ENCODE assay signal across 8 cellular contexts in the genomic region with DNA sequence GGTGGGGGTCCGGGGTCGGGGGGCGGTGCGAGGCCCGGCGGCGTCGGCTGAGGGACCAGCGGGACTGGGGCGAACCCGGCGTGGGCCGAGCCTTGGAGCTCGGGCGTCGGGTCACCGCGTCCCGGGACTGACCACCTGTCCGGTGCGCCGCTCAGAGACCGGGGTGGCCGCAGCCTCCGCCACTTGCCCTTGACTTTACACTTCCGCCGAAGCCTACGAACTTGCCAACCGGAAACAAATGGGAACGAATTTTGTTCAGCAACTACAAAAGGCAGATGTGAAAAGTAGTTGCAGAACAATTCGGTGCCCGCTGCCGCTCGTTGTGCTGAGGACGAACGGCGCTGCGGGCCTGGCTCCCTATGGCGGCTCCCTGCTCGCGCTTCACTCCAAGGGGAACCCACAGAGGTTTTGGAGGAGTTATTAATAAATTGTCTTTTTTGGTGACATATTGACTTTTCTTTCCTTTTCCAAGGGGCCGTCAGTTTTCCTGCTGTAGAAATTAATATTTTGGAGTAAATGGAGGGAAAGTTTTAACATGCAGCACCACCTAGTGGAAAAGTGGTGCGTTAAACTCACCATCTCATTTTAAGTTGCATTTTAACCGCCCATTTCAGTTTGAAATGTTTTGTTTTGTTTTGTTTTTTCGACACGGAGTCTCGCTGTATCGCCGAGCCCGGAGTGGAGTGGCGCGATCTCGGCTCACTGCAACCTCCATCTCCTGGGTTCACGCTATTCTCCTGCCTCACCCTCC. TPM values are rescaled to one million over a fixed set of nuclear protein-coding genes. Genes with fewer than 3 reads are reported as not detected.
DNase-seq lines count a peak whose midpoint lies in the region; ATAC-seq, FAIRE-seq and TF ChIP-seq lines count a peak whose summit lies in the region.

No MANE protein-coding gene starts in this region.

- POLR2A ChIA-PET in endothelial cell of umbilical vein (lab: Charles Lee) = interaction anchor here (1.3 to 1.9 kb wide), 2 partner anchors 60 to 166 kb away, joined by 4 to 6 read pairs; partner anchors contain the start of genes C5orf24 and CAMLG

- H3K9me1 ChIP-seq in endothelial cell of umbilical vein (replicated peaks; ENCODE audit: control insufficient read depth, extremely low read depth, insufficient read depth, low read length) = no peaks in the 10 kb centered on the region

- H3K4me2 ChIP-seq in endothelial cell of umbilical vein (ENCODE audit: insufficient read depth, low read length) = peak overlapping the region; percentile 41

- H3K4me3 Mint-ChIP-seq in CD4-positive, CD25-positive, alpha-beta regulatory T cell = peak overlapping the region; percentile 95 to 98 (median 97)

- H3K4me1 ChIP-seq in CD4-positive, CD25-positive, alpha-beta regulatory T cell (ENCODE audit: control insufficient read depth, insufficient read depth, low read length, poor library complexity, severe bottlenecking) = peaks cover 4% of the 10 kb centered on the region
- H3K4me1 ChIP-seq in endothelial cell of umbilical vein (ENCODE audit: control insufficient read depth, extremely low read depth, insufficient read depth, low read length) (no peaks in the 10 kb centered on the region), mucosa of descending colon (ENCODE audit: low read depth) (no peaks in the 10 kb centered on the region)

- no peaks in the 10 kb centered on the region for H3K9me3 Mint-ChIP-seq in CD4-positive, CD25-positive, alpha-beta regulatory T cell

- intact Hi-C loops in endothelial cell of umbilical vein (cut with micrococcal nuclease) = loop anchor here (1.0 kb wide), 5 partner anchors 31 to 286 kb away; partner anchors contain the start of genes C5orf24, CAMLG and TXNDC15
- intact Hi-C loops in mucosa of descending colon (cut with DNase I, micrococcal nuclease) = no loop called here

- no peaks in the 10 kb centered on the region for H3K27me3 Mint-ChIP-seq in CD4-positive, CD25-positive, alpha-beta regulatory T cell

- BruUV-seq in endothelial cell of umbilical vein (replicated peaks; lab: Mats Ljungman, UMichigan) = TSS peak; percentile 43

- peak overlapping the region; percentile 98 to 100 (median 98) for H3K27ac Mint-ChIP-seq in CD4-positive, CD25-positive, alpha-beta regulatory T cell

- H3K36me3 Mint-ChIP-seq in CD4-positive, CD25-positive, alpha-beta regulatory T cell = peaks cover 4% of the 10 kb centered on the region

- H3K27ac ChIP-seq in CD4-positive, CD25-positive, alpha-beta regulatory T cell (ENCODE audit: insufficient read depth, low read length, poor library complexity, severe bottlenecking) = peak overlapping the region; percentile 91
- H3K27ac ChIP-seq in endothelial cell of umbilical vein (ENCODE audit: insufficient read depth, low read depth, low read length) = peak overlapping the region; percentile 85

- ATAC-seq in CD4-positive, CD25-positive, alpha-beta regulatory T cell (ENCODE audit: low read depth in 2 of 2) = peak; percentile 13 to 22
- peak; percentile 7 for ATAC-seq in GM19328 (IDR thresholded peaks at IDR 0.05; ENCODE audit: unreplicated experiment)
- ATAC-seq in HG03469 (IDR thresholded peaks at IDR 0.05; ENCODE audit: unreplicated experiment) = peak; percentile 5
- ATAC-seq in mucosa of descending colon = peak; percentile 55

- CTCF ChIA-PET in endothelial cell of umbilical vein (lab: Charles Lee) = interaction anchor here (0.8 to 3.1 kb wide), 22 partner anchors 12 to 602 kb away, joined by 3 to 25 read pairs (median 5); partner anchors contain the start of genes C5orf24, CAMLG, DDX46 and TXNDC15

- H3K9me3 ChIP-seq in CD4-positive, CD25-positive, alpha-beta regulatory T cell (ENCODE audit: control insufficient read depth in 2 of 2, low read length in 2 of 2) = no peaks in the 10 kb centered on the region
- H3K9me3 ChIP-seq in endothelial cell of umbilical vein (replicated peaks; ENCODE audit: control insufficient read depth, insufficient read depth, low read length) (no peaks in the 10 kb centered on the region), mucosa of descending colon (no peaks in the 10 kb centered on the region)

- peak overlapping the region; percentile 87 for H3K9ac ChIP-seq in endothelial cell of umbilical vein (replicated peaks; ENCODE audit: extremely low read depth, insufficient read depth, low read length)

- no peaks in the 10 kb centered on the region for H4K20me1 ChIP-seq in endothelial cell of umbilical vein (replicated peaks; ENCODE audit: control insufficient read depth, extremely low read depth, insufficient read depth, low read length)

- peaks cover 2% of the 10 kb centered on the region for H3K79me2 ChIP-seq in endothelial cell of umbilical vein (ENCODE audit: control insufficient read depth, insufficient read depth, low read length)

- no peaks in the 10 kb centered on the region for H3K27me3 ChIP-seq in CD4-positive, CD25-positive, alpha-beta regulatory T cell (ENCODE audit: control insufficient read depth, insufficient read depth, low read length)
- no peaks in the 10 kb centered on the region for H3K27me3 ChIP-seq in endothelial cell of umbilical vein (ENCODE audit: control insufficient read depth in 2 of 2, insufficient read depth in 2 of 2, low read length in 2 of 2)

- H3K4me3 ChIP-seq in CD4-positive, CD25-positive, alpha-beta regulatory T cell (ENCODE audit: low read depth, low read length) = peak overlapping the region; percentile 89
- H3K4me3 ChIP-seq in endothelial cell of umbilical vein (replicated peaks in 1 of 3; ENCODE audit: insufficient read depth in 1 of 3, low read depth in 1 of 3, low read length in 3 of 3) (peak overlapping the region; percentile 8 to 71 (median 66)), mucosa of descending colon (peak overlapping the region; percentile 74)

- TF ChIP-seq CTCF in endothelial cell of umbilical vein (IDR thresholded peaks at IDR 0.05; ENCODE audit: extremely low read depth in 1 of 2, insufficient read depth in 1 of 2, low read depth in 1 of 2, low read length in 2 of 2) = peak; percentile 42 to 48
- TF ChIP-seq CTCF in mucosa of descending colon (IDR thresholded peaks at IDR 0.05) = peak; percentile 56

- dilution Hi-C loops in endothelial cell of umbilical vein (cut with MboI; ENCODE audit: extremely low pct_ligation_motif_present, low sequenced_read_pairs) = no loop called here

- peak; percentile 44 to 86 (median 81) for DNase-seq in CD4-positive, CD25-positive, alpha-beta regulatory T cell
- peak; percentile 71 to 80 for DNase-seq in NOMO-1 (lab: John Stamatoyannopoulos, UW; ENCODE audit: unreplicated experiment in 2 of 2)
- DNase-seq in activated CD8-positive, alpha-beta memory T cell treated with anti-CD3 and anti-CD28 coated beads, Interleukin-2, amount 50 U/mL, for 1 hour (ENCODE audit: extremely low read depth) = peak; percentile 11
- peak; percentile 82 for DNase-seq in endothelial cell of umbilical vein (ENCODE audit: low read depth, low spot score)
- DNase-seq in mucosa of descending colon = peak in 1 of 3 donors; percentile 73
- peak; percentile 72 for DNase-seq in stimulated activated CD8-positive, alpha-beta memory T cell treated with anti-CD3 and anti-CD28 coated beads, Interleukin-4, amount 100 ng/mL, for 48 hours

- H2AFZ ChIP-seq in endothelial cell of umbilical vein (ENCODE audit: low read depth, low read length) = peak overlapping the region; percentile 66

- FAIRE-seq in endothelial cell of umbilical vein (lab: Jason Lieb, UNC) = peak; percentile 86

- peaks cover 0 to 17% (median 8%) of the 10 kb centered on the region in 4 donors for H3K4me1 Mint-ChIP-seq in CD4-positive, CD25-positive, alpha-beta regulatory T cell

- peaks cover 6% of the 10 kb centered on the region for H3K36me3 ChIP-seq in CD4-positive, CD25-positive, alpha-beta regulatory T cell (ENCODE audit: control insufficient read depth, insufficient read depth, low read length)
- peaks cover 0 to 2% of the 10 kb centered on the region in 2 experiments for H3K36me3 ChIP-seq in endothelial cell of umbilical vein (ENCODE audit: control insufficient read depth in 2 of 2, extremely low read depth in 1 of 2, insufficient read depth in 2 of 2, low read length in 2 of 2)
- no peaks in the 10 kb centered on the region for H3K36me3 ChIP-seq in mucosa of descending colon (ENCODE audit: low read depth)

- no peak for TF ChIP-seq POLR2A in endothelial cell of umbilical vein (IDR thresholded peaks at IDR 0.05; ENCODE audit: low read depth, low read length)

RNA-seq across cellular contexts. Expression of gene PCBD2, which starts 0.5 kb away (rescaled TPM):
- 10.6 TPM for total RNA-seq in CD4-positive, CD25-positive, alpha-beta regulatory T cell
- polyA plus RNA-seq in CD4-positive, CD25-positive, alpha-beta regulatory T cell = 10 to 100 TPM; 10.3 to 12.5 (median 11.5) TPM
- total RNA-seq in endothelial cell of umbilical vein (10.0 and 10.7 TPM in 2 replicates), mucosa of descending colon (10 to 100 TPM; 14.0 to 21.1 (median 15.9) TPM)
- polyA plus RNA-seq in endothelial cell of umbilical vein = 4.0 and 4.2 TPM in 2 replicates
- polyA plus RNA-seq in endothelial cell of umbilical vein (2011; cell fraction: cytosol; rRNA removed) = 5.2 and 5.5 TPM in 2 replicates
- 5.9 and 8.6 TPM in 2 replicates for polyA plus RNA-seq in endothelial cell of umbilical vein (2011; cell fraction: nucleus; rRNA removed)
- polyA plus RNA-seq in endothelial cell of umbilical vein (2012) = 4.7 and 6.3 TPM in 2 replicates
- polyA minus RNA-seq in endothelial cell of umbilical vein = 3.9 TPM in 2 replicates
- polyA minus RNA-seq in endothelial cell of umbilical vein (2011; cell fraction: cytosol; rRNA and poly(A)+ RNA removed) = 6.8 TPM
- 5.0 and 9.0 TPM in 2 replicates for polyA minus RNA-seq in endothelial cell of umbilical vein (2011; cell fraction: nucleus; rRNA and poly(A)+ RNA removed)

RNA-seq across cellular contexts. Expression of gene TXNDC15, which starts 31.2 kb away (rescaled TPM):
- 33.9 TPM for total RNA-seq in CD4-positive, CD25-positive, alpha-beta regulatory T cell
- polyA plus RNA-seq in CD4-positive, CD25-positive, alpha-beta regulatory T cell = 10 to 100 TPM; 15.4 to 23.1 (median 17.2) TPM
- total RNA-seq in endothelial cell of umbilical vein (49.7 and 68.6 TPM in 2 replicates), mucosa of descending colon (10 to 100 TPM; 20.7 to 45.4 (median 32.8) TPM)
- 57.2 and 63.0 TPM in 2 replicates for polyA plus RNA-seq in endothelial cell of umbilical vein
- polyA plus RNA-seq in endothelial cell of umbilical vein (2011; cell fraction: cytosol; rRNA removed) = 72.6 and 82.5 TPM in 2 replicates
- polyA plus RNA-seq in endothelial cell of umbilical vein (2011; cell fraction: nucleus; rRNA removed) = 67.7 and 72.6 TPM in 2 replicates
- 50.6 and 52.8 TPM in 2 replicates for polyA plus RNA-seq in endothelial cell of umbilical vein (2012)
- polyA minus RNA-seq in endothelial cell of umbilical vein = 75.8 and 85.4 TPM in 2 replicates
- polyA minus RNA-seq in endothelial cell of umbilical vein (2011; cell fraction: cytosol; rRNA and poly(A)+ RNA removed) = 15.2 TPM
- polyA minus RNA-seq in endothelial cell of umbilical vein (2011; cell fraction: nucleus; rRNA and poly(A)+ RNA removed) = 19.4 and 28.8 TPM in 2 replicates

RNA-seq across cellular contexts. Expression of gene C5orf24, which starts 59.7 kb away (rescaled TPM):
- 31.4 TPM for total RNA-seq in CD4-positive, CD25-positive, alpha-beta regulatory T cell
- 1 to 10 TPM; 6.5 to 7.4 (median 6.9) TPM for polyA plus RNA-seq in CD4-positive, CD25-positive, alpha-beta regulatory T cell
- total RNA-seq in endothelial cell of umbilical vein (56.0 and 56.2 TPM in 2 replicates), mucosa of descending colon (10 to 100 TPM; 23.7 to 48.6 (median 30.5) TPM)
- 16.4 and 21.7 TPM in 2 replicates for polyA plus RNA-seq in endothelial cell of umbilical vein
- polyA plus RNA-seq in endothelial cell of umbilical vein (2011; cell fraction: cytosol; rRNA removed) = 20.3 and 20.4 TPM in 2 replicates
- polyA plus RNA-seq in endothelial cell of umbilical vein (2011; cell fraction: nucleus; rRNA removed) = 54.6 and 60.4 TPM in 2 replicates
- polyA plus RNA-seq in endothelial cell of umbilical vein (2012) = 26.2 and 39.9 TPM in 2 replicates
- 39.1 and 42.3 TPM in 2 replicates for polyA minus RNA-seq in endothelial cell of umbilical vein
- 21.7 TPM for polyA minus RNA-seq in endothelial cell of umbilical vein (2011; cell fraction: cytosol; rRNA and poly(A)+ RNA removed)
- 36.8 and 50.4 TPM in 2 replicates for polyA minus RNA-seq in endothelial cell of umbilical vein (2011; cell fraction: nucleus; rRNA and poly(A)+ RNA removed)

Comparison
In these comparisons a context has a peak if more than half of its experiments do, and no peak if none do; other contexts are left out.
1. ATAC-seq: peak in every context shown above with its lines; median percentile 55 in mucosa of descending colon; 18 in CD4-positive, CD25-positive, alpha-beta regulatory T cell; 7 in GM19328; 5 in HG03469.